19 cellular contexts compared by ENCODE assay signal in genomic region chr15:99598296-99598695, GRCh38. TPM values are rescaled to one million over a fixed set of nuclear protein-coding genes. Genes with fewer than 3 reads are reported as not detected.
DNase-seq lines count a peak whose midpoint lies in the region; ATAC-seq, FAIRE-seq and TF ChIP-seq lines count a peak whose summit lies in the region.
"Had no signal": no experiment of that assay in that cellular context is flagged by ENCODE, and none has a peak within 500 bp of the region (broad histone marks: within the 10 kb centered on the region; RNA-seq: fewer than 3 reads in every experiment).

No MANE protein-coding gene starts in this region.

- H3K4me1 Mint-ChIP-seq in WTC11 = peaks cover 51% of the 10 kb centered on the region

- TF ChIP-seq EP300 in HepG2 (IDR thresholded peaks at IDR 0.05; ENCODE audit: low read depth in 2 of 2, low read length in 2 of 2) = no peak
- TF ChIP-seq EP300 in HepG2 (CRISPR knock-in tag; IDR thresholded peaks at IDR 0.05; ENCODE audit: borderline replicate concordance) = no peak

- TF ChIP-seq POLR2A in HepG2 (IDR thresholded peaks at IDR 0.05; ENCODE audit: insufficient read depth in 1 of 2, low read depth in 2 of 2, low read length in 2 of 2) (no peak), right lobe of liver (IDR thresholded peaks at IDR 0.05) (no peak)

- ATAC-seq in HepG2 (no peak), right lobe of liver (no peak), WTC11 (no peak), HG03520 (IDR thresholded peaks at IDR 0.05; ENCODE audit: unreplicated experiment) (no peak)
- ATAC-seq: CD8-positive, alpha-beta T cell had no signal

- H3K36me3 ChIP-seq in HepG2 (replicated peaks in 1 of 2; ENCODE audit: control insufficient read depth in 1 of 2, insufficient read depth in 2 of 2, low read length in 2 of 2) = no peaks in the 10 kb centered on the region; a peak in 2 of 5 replicates
- H3K36me3 ChIP-seq in right lobe of liver = peaks cover 0 to 4% (median 0%) of the 10 kb centered on the region in 4 donors

- H4K20me1 ChIP-seq in HepG2 (ENCODE audit: insufficient read depth, low read length) = no peaks in the 10 kb centered on the region

- H3K27ac ChIP-seq in HepG2 (ENCODE audit: extremely low read length, insufficient read depth, low read length) = no peak overlapping the region
- no peak overlapping the region for H3K27ac ChIP-seq in right lobe of liver
- H3K27ac ChIP-seq: 22Rv1; BLaER1 treated with 17β-estradiol and CSF1 and Interleukin-3, amounts not matched to agents 10 nM and 100 nM; C4-2B had no signal

- H3K9ac ChIP-seq in HepG2 (ENCODE audit: insufficient read depth, low read depth, low read length) = no peak overlapping the region
- H3K9ac ChIP-seq: BLaER1 treated with 17β-estradiol and CSF1 and Interleukin-3, amounts not matched to agents 10 nM and 100 nM had no signal

- TF ChIP-seq RAD21 in HepG2 (CRISPR knock-in tag; IDR thresholded peaks at IDR 0.05) = no peak

- H3K9me3 Mint-ChIP-seq in WTC11 = peaks cover 13% of the 10 kb centered on the region

- intact Hi-C loops in HepG2 (cut with micrococcal nuclease; ENCODE audit: unreplicated experiment) (no loop called here), right lobe of liver (cut with DNase I) (no loop called here)

- no peaks in the 10 kb centered on the region for H3K9me3 ChIP-seq in HepG2 (ENCODE audit: low read length)
- H3K9me3 ChIP-seq in right lobe of liver = no peaks in the 10 kb centered on the region
- H3K9me3 ChIP-seq: Caco-2 had no signal

- H3K27me3 ChIP-seq in HepG2 (ENCODE audit: control insufficient read depth in 1 of 2, insufficient read depth in 2 of 2, low read length in 2 of 2) (no peaks in the 10 kb centered on the region), right lobe of liver (no peaks in the 10 kb centered on the region)
- H3K27me3 ChIP-seq: BLaER1 treated with 17β-estradiol and CSF1 and Interleukin-3, amounts not matched to agents 10 nM and 100 nM had no signal

- no peak overlapping the region for H3K4me3 Mint-ChIP-seq in WTC11
- H3K4me3 Mint-ChIP-seq: B cell; CD4-positive, alpha-beta T cell; CD8-positive, alpha-beta T cell had no signal

- 98% methylated on average over 3 of the region's 3 CpGs for WGBS in HepG2 (ENCODE audit: low lambda C conversion rate)
- 98% methylated on average over 3 of the region's 3 CpGs for WGBS in right lobe of liver (ENCODE audit: insufficient coverage, low coverage, low lambda C conversion rate, missing lambda C conversion rate)

- in situ Hi-C loops in HepG2 (cut with HindIII; ENCODE audit: extremely low pct_ligation_motif_present, low pct_unique_long_range_greater_than_20kb) = no loop called here

- peaks cover 68% of the 10 kb centered on the region for H3K79me2 ChIP-seq in HepG2 (ENCODE audit: insufficient read depth, low read length)

- H3K27me3 Mint-ChIP-seq in WTC11 (ENCODE audit: low read depth) = no peaks in the 10 kb centered on the region
- H3K27me3 Mint-ChIP-seq: B cell; CD4-positive, alpha-beta T cell had no signal

- H3K36me3 Mint-ChIP-seq in WTC11 = peaks cover 39% of the 10 kb centered on the region

- FAIRE-seq in HepG2 (lab: Jason Lieb, UNC) = no peak
- FAIRE-seq in GM19239 (lab: Jason Lieb, UNC) = peak; percentile 48
- FAIRE-seq: GM12891 had no signal

- H3K4me1 ChIP-seq in HepG2 (ENCODE audit: insufficient read depth, low read length) (peaks cover 12% of the 10 kb centered on the region), right lobe of liver (peaks cover 0 to 9% (median 4%) of the 10 kb centered on the region in 4 donors)
- H3K4me1 ChIP-seq: Caco-2 had no signal

- TF ChIP-seq CTCF in HepG2 (CRISPR knock-in tag; IDR thresholded peaks at IDR 0.05) (no peak), right lobe of liver (IDR thresholded peaks at IDR 0.05) (no peak), WTC11 (IDR thresholded peaks at IDR 0.05) (no peak)

- no peak overlapping the region for H2AFZ ChIP-seq in HepG2 (ENCODE audit: low read length)

- H3K4me2 ChIP-seq in HepG2 (ENCODE audit: low read depth, low read length) = no peak overlapping the region
- H3K4me2 ChIP-seq: BLaER1 treated with 17β-estradiol and CSF1 and Interleukin-3, amounts not matched to agents 10 nM and 100 nM had no signal

- CTCF ChIA-PET in HepG2 (lab: Yijun Ruan, JAX; ENCODE audit: low intra/inter-chr PET ratio, low total read pairs) = no interaction called here
- CTCF ChIA-PET in WTC11 (lab: Charles Lee) = no interaction called here

- no TSS peak for BruUV-seq in HepG2 (replicated peaks; lab: Mats Ljungman, UMichigan)

- POLR2A ChIA-PET in HepG2 (lab: Yijun Ruan, JAX) (no interaction called here), WTC11 (lab: Charles Lee) (no interaction called here)

- DNase-seq in HepG2 (ENCODE audit: low spot score) (no peak), right lobe of liver (no peak), GM19239 (ENCODE audit: insufficient read length, low spot score) (no peak), WTC11 (ENCODE audit: low spot score) (no peak), NCI-H345 treated with DMSO at 0.1 percent for 48 hours (lab: John Stamatoyannopoulos, UW; ENCODE audit: unreplicated experiment) (no peak)
- DNase-seq in stimulated activated CD4-positive, alpha-beta T cell treated with anti-CD3 and anti-CD28 coated beads, Interleukin-12 subunit alpha, Interleukin-12 subunit beta, amount 100 ng/mL, for 4 hours = no peak
- DNase-seq: AML-193; Caco-2; Calu3; CD4-positive, alpha-beta T cell; CD8-positive, alpha-beta T cell; DMS79 treated with DMSO at 0.1 percent for 48 hours; GF-D8 had no signal

- peak overlapping the region; percentile 15; the same call in 1 of the 2 replicates for H3K27ac Mint-ChIP-seq in WTC11
- H3K27ac Mint-ChIP-seq: B cell; CD4-positive, alpha-beta T cell; CD8-positive, alpha-beta T cell had no signal

- H3K4me3 ChIP-seq in HepG2 (replicated peaks in 1 of 3; ENCODE audit: insufficient read depth in 1 of 3, low read depth in 2 of 3, low read length in 3 of 3) = no peak overlapping the region
- no peak overlapping the region for H3K4me3 ChIP-seq in right lobe of liver
- H3K4me3 ChIP-seq: BLaER1 treated with 17β-estradiol and CSF1 and Interleukin-3, amounts not matched to agents 10 nM and 100 nM had no signal

TF ChIP-seq in HepG2, 621 proteins besides CTCF, POLR2A, EP300 and RAD21:
- TF ChIP-seq ZNF891 (CRISPR knock-in tag; IDR thresholded peaks at IDR 0.05) (no peak), MAFK (conservative IDR thresholded peaks at IDR 0.05 in 1 of 2, IDR thresholded peaks at IDR 0.05 in 1 of 2; ENCODE audit: low read length in 2 of 2) (peak; percentile 51 to 67), SNAPC5 (CRISPR knock-in tag; IDR thresholded peaks at IDR 0.05; ENCODE audit: borderline replicate concordance) (no peak), MAFF (IDR thresholded peaks at IDR 0.05; ENCODE audit: low read depth, low read length) (peak; percentile 37; the same call in 1 of the 2 replicates)

TF ChIP-seq in WTC11, 78 proteins besides CTCF, POLR2A, EP300 and RAD21 (continues in another document):
- TF ChIP-seq USF1 (CRISPR knock-in tag; IDR thresholded peaks at IDR 0.05) = no peak
- TF ChIP-seq IRF1 (CRISPR knock-in tag; IDR thresholded peaks at IDR 0.05) = no peak

RNA-seq across cellular contexts. Expression of gene MEF2A, which starts 32.5 kb away (rescaled TPM):
- total RNA-seq in HepG2 (2016; rRNA removed; fragmentation: Illumina TruSeq; extraction: Trizol) (15.2 and 17.4 TPM in 2 replicates), right lobe of liver (10 to 100 TPM; 20.1 to 35.5 (median 25.4) TPM), WTC11 (2021) (22.2 to 30.7 TPM (median 25.5 TPM) in 3 replicates)
- total RNA-seq in HepG2 (2016; cell fraction: cytosol; rRNA removed; fragmentation: Illumina TruSeq; extraction: Trizol; ENCODE audit: low read depth) = 6.3 and 8.1 TPM in 2 replicates
- 13.7 and 16.9 TPM in 2 replicates for total RNA-seq in HepG2 (2016; cell fraction: insoluble cytoplasmic fraction; rRNA removed; fragmentation: Illumina TruSeq; extraction: Trizol)
- 13.4 and 13.7 TPM in 2 replicates for total RNA-seq in HepG2 (2016; cell fraction: membrane; rRNA removed; fragmentation: Illumina TruSeq; extraction: Trizol)
- total RNA-seq in HepG2 (2016; cell fraction: nucleus; rRNA removed; fragmentation: Illumina TruSeq; extraction: Trizol) = 30.8 and 34.3 TPM in 2 replicates
- 22.6 and 24.4 TPM in 2 replicates for polyA plus RNA-seq in HepG2 (2011; rRNA removed)
- 11.8 and 13.2 TPM in 2 replicates for polyA plus RNA-seq in HepG2 (2011; cell fraction: cytosol; rRNA removed)
- polyA plus RNA-seq in HepG2 (2011; cell fraction: nucleus; rRNA removed) = 27.9 and 28.7 TPM in 2 replicates
- 15.6 and 16.9 TPM in 2 replicates for polyA plus RNA-seq in HepG2 (2012)
- 2.1 and 3.3 TPM in 2 replicates for polyA plus RNA-seq in HepG2 (2016; cell fraction: cytosol; fragmentation: Illumina TruSeq; extraction: Trizol; ENCODE audit: low read depth)
- polyA plus RNA-seq in HepG2 (2016; cell fraction: insoluble cytoplasmic fraction; fragmentation: Illumina TruSeq; extraction: Trizol; ENCODE audit: low read depth) = 12.7 and 14.3 TPM in 2 replicates
- 4.4 and 4.7 TPM in 2 replicates for polyA plus RNA-seq in HepG2 (2016; cell fraction: membrane; fragmentation: Illumina TruSeq; extraction: Trizol; ENCODE audit: low read depth)
- polyA plus RNA-seq in HepG2 (2016; cell fraction: nucleus; fragmentation: Illumina TruSeq; extraction: Trizol; ENCODE audit: insufficient read depth, low read depth) = 18.7 and 22.5 TPM in 2 replicates
- 37.1 and 44.8 TPM in 2 replicates for polyA minus RNA-seq in HepG2 (2011; rRNA and poly(A)+ RNA removed; ENCODE audit: low replicate concordance)
- polyA minus RNA-seq in HepG2 (2011; cell fraction: cytosol; rRNA and poly(A)+ RNA removed) = 18.9 and 22.9 TPM in 2 replicates
- polyA minus RNA-seq in HepG2 (2011; cell fraction: nucleus; rRNA and poly(A)+ RNA removed) = 73.7 and 74.0 TPM in 2 replicates
